ENCODE assay signal across 20 cellular contexts in the genomic region with DNA sequence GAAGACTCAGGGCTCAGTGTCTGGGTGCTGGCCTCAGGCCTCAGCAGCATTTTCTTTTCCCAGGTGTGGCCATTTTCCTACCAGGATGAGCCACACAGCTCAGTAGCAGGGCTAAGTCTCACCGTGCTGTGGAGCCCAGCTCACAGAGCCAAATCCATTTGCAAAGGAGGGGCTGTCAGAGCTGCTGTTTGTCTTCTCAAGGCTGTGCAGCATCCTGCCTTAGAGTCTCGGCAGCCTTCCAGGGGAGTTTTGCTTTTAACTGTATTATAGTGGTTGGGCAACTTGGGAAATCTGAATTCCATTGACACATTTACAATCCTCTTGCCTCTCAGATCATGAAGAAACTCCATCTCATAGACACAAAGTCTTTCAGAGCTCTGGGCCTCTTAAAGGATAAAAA.
DNase-seq lines count a peak whose midpoint lies in the region; ATAC-seq, FAIRE-seq and TF ChIP-seq lines count a peak whose summit lies in the region.
"Had no signal": no experiment of that assay in that cellular context is flagged by ENCODE, and none has a peak within 500 bp of the region (broad histone marks: within the 10 kb centered on the region; RNA-seq: fewer than 3 reads in every experiment).

No MANE protein-coding gene starts in this region.

- H3K79me2 ChIP-seq in PC-3 (ENCODE audit: low read length): no peaks in the 10 kb centered on the region

- H3F3A ChIP-seq in PC-3 (ENCODE audit: low read length, unreplicated experiment): peaks cover 11% of the 10 kb centered on the region

- no peak overlapping the region for H3K27ac Mint-ChIP-seq in endodermal cell
- H3K27ac Mint-ChIP-seq in T-helper 2 cell treated with Interferon-gamma antibody and Interleukin-4, amounts not matched to agents 5 μg/mL and 100 μg/mL, for 36 hours: no peak overlapping the region
- H3K27ac Mint-ChIP-seq: memory B cell had no signal

- H3K4me1 ChIP-seq in PC-3 (ENCODE audit: insufficient read depth, low read length): peaks cover 73% of the 10 kb centered on the region
- no peaks in the 10 kb centered on the region for H3K4me1 ChIP-seq in endodermal cell (ENCODE audit: control insufficient read depth, insufficient read depth, low read length)
- H3K4me1 ChIP-seq: right lobe of liver had no signal

- ATAC-seq in PC-3: no peak
- ATAC-seq: HepG2, right lobe of liver had no signal

- H3K27me3 ChIP-seq in PC-3 (ENCODE audit: low read length) (no peaks in the 10 kb centered on the region), endodermal cell (ENCODE audit: control insufficient read depth, insufficient read depth, low read length, poor library complexity, severe bottlenecking) (peaks cover 11% of the 10 kb centered on the region)
- H3K27me3 ChIP-seq: right lobe of liver, tibial artery had no signal

- peaks cover 26% of the 10 kb centered on the region for H3K4me1 Mint-ChIP-seq in endodermal cell
- no peaks in the 10 kb centered on the region for H3K4me1 Mint-ChIP-seq in T-helper 2 cell treated with Interferon-gamma antibody and Interleukin-4, amounts not matched to agents 5 μg/mL and 100 μg/mL, for 36 hours (ENCODE audit: low read depth)
- H3K4me1 Mint-ChIP-seq: memory B cell had no signal

- 0 out of 2 replicates have a peak overlapping the region, but pooled peaks have one; percentile 6 for H3K4me2 ChIP-seq in PC-3 (ENCODE audit: low read length)

- H3K9me3 Mint-ChIP-seq in endodermal cell: no peaks in the 10 kb centered on the region
- no peaks in the 10 kb centered on the region for H3K9me3 Mint-ChIP-seq in T-helper 2 cell treated with Interferon-gamma antibody and Interleukin-4, amounts not matched to agents 5 μg/mL and 100 μg/mL, for 36 hours
- H3K9me3 Mint-ChIP-seq: memory B cell had no signal

- no peaks in the 10 kb centered on the region for H3K9me3 ChIP-seq in PC-3 (ENCODE audit: low read length)
- no peaks in the 10 kb centered on the region for H3K9me3 ChIP-seq in endodermal cell (ENCODE audit: control insufficient read depth, low read length)
- H3K9me3 ChIP-seq: esophagus squamous epithelium, right lobe of liver, tibial artery had no signal

- TF ChIP-seq CTCF in AG09309 (IDR thresholded peaks at IDR 0.05; ENCODE audit: control insufficient read depth, insufficient read depth, low read depth, low read length, missing control alignments): no peak
- no peak for TF ChIP-seq CTCF in PC-3 (conservative IDR thresholded peaks at IDR 0.05; ENCODE audit: low read depth, low read length)
- no peak for TF ChIP-seq CTCF in endodermal cell (conservative IDR thresholded peaks at IDR 0.05)

- no peak overlapping the region for H3K4me3 Mint-ChIP-seq in endodermal cell
- no peak overlapping the region for H3K4me3 Mint-ChIP-seq in T-helper 2 cell treated with Interferon-gamma antibody and Interleukin-4, amounts not matched to agents 5 μg/mL and 100 μg/mL, for 36 hours
- H3K4me3 Mint-ChIP-seq: memory B cell had no signal

- H3K9me2 ChIP-seq in PC-3 (replicated peaks; ENCODE audit: low read length): no peaks in the 10 kb centered on the region

- POLR2A ChIA-PET in PC-3 (lab: Charles Lee; ENCODE audit: unreplicated experiment): no interaction called here

- H2AFZ ChIP-seq in PC-3 (ENCODE audit: low read length): 0 out of 2 replicates have a peak overlapping the region, but pooled peaks have one; percentile 16

- no peak for FAIRE-seq in H54 (lab: Jason Lieb, UNC)
- FAIRE-seq: HepG2 had no signal

- H3K4me3 ChIP-seq in AG09309 (ENCODE audit: control insufficient read depth, low read depth, low read length) (no peak overlapping the region), PC-3 (ENCODE audit: low read length) (no peak overlapping the region), endodermal cell (ENCODE audit: low read length) (no peak overlapping the region)
- H3K4me3 ChIP-seq: esophagus squamous epithelium, right lobe of liver, tibial artery had no signal

- H3K27me3 Mint-ChIP-seq in endodermal cell (ENCODE audit: insufficient read depth): peaks cover 47% of the 10 kb centered on the region
- H3K27me3 Mint-ChIP-seq in T-helper 2 cell treated with Interferon-gamma antibody and Interleukin-4, amounts not matched to agents 5 μg/mL and 100 μg/mL, for 36 hours (ENCODE audit: low read depth): peaks cover 9% of the 10 kb centered on the region

- no peaks in the 10 kb centered on the region for H3K36me3 Mint-ChIP-seq in endodermal cell (ENCODE audit: low read depth)
- H3K36me3 Mint-ChIP-seq in T-helper 2 cell treated with Interferon-gamma antibody and Interleukin-4, amounts not matched to agents 5 μg/mL and 100 μg/mL, for 36 hours (ENCODE audit: low read depth): no peaks in the 10 kb centered on the region
- H3K36me3 Mint-ChIP-seq: memory B cell had no signal

- TF ChIP-seq POLR2A in H54 (IDR thresholded peaks at IDR 0.05; ENCODE audit: low read depth, low read length): no peak

- CTCF ChIA-PET in PC-3 (lab: Charles Lee): no interaction called here

- H3K27ac ChIP-seq in PC-3 (ENCODE audit: low read length) (peak overlapping the region; percentile 97), endodermal cell (ENCODE audit: low read depth, low read length) (no peak overlapping the region)
- H3K27ac ChIP-seq: esophagus squamous epithelium, right lobe of liver, tibial artery had no signal

- no TSS peak for BruUV-seq in PC-3 (replicated peaks; lab: Mats Ljungman, UMichigan)

- WGBS in endodermal cell (ENCODE audit: insufficient coverage in 1 of 2, insufficient read length in 1 of 2), 2 experiments: 89 to 91% methylated on average over 1 to 2 of the region's 2 CpGs

- H3K36me3 ChIP-seq in PC-3 (ENCODE audit: low read depth, low read length): no peaks in the 10 kb centered on the region
- no peaks in the 10 kb centered on the region for H3K36me3 ChIP-seq in endodermal cell (ENCODE audit: control insufficient read depth, insufficient read depth, low read length)
- H3K36me3 ChIP-seq: esophagus squamous epithelium, right lobe of liver, tibial artery had no signal

- DNase-seq in AG09309 (ENCODE audit: low read depth) (peak; percentile 86), PC-3 (peak; percentile 20), endodermal cell (peak; percentile 33), kidney tubule cell (ENCODE audit: low spot score) (peak; percentile 35), DMS53 (lab: John Stamatoyannopoulos, UW) (no peak), OCI-M2 (lab: John Stamatoyannopoulos, UW; ENCODE audit: unreplicated experiment) (no peak), H54 (ENCODE audit: insufficient read length, low spot score) (no peak)
- no peak for DNase-seq in T-helper 2 cell treated with Interferon-gamma antibody and Interleukin-4, amounts not matched to agents 5 μg/mL and 100 μg/mL, for 36 hours (ENCODE audit: low spot score)
- DNase-seq: activated CD4-positive, alpha-beta T cell treated with anti-CD3 and anti-CD28 coated beads, Interleukin-2, amount 50 U/mL, for 48 hours; AML-193; amniotic stem cell; cortex of kidney; DMS 273 treated with DMSO at 0.1 percent for 48 hours; esophagus squamous epithelium; NCI-H2171 treated with DMSO at 0.1 percent for 48 hours; right lobe of liver; stimulated activated CD4-positive, alpha-beta T cell treated with anti-CD3 and anti-CD28 coated beads, Interleukin-4, amount 100 ng/mL, for 4 hours; tibial artery had no signal

- H3K9ac ChIP-seq in PC-3 (ENCODE audit: low read length) (peak overlapping the region; percentile 37), endodermal cell (ENCODE audit: extremely low read depth, low read length, poor library complexity, severe bottlenecking) (no peak overlapping the region)

- no peaks in the 10 kb centered on the region for H4K20me1 ChIP-seq in PC-3 (ENCODE audit: low read length)

- intact Hi-C loops in PC-3 (cut with micrococcal nuclease): no loop called here

Comparison
In these comparisons a context has a peak if more than half of its experiments do, and no peak if none do; other contexts are left out.
1. DNase-seq: peak in AG09309 (single experiment), PC-3 (single experiment), endodermal cell (single experiment) and kidney tubule cell (single experiment); none in DMS53 (single experiment), T-helper 2 cell treated with Interferon-gamma antibody and Interleukin-4, amounts not matched to agents 5 μg/mL and 100 μg/mL, for 36 hours (single experiment), OCI-M2 (single experiment) and H54 (single experiment).